Comparison of ENCODE assay signal across 1 cellular context in the genomic region with DNA sequence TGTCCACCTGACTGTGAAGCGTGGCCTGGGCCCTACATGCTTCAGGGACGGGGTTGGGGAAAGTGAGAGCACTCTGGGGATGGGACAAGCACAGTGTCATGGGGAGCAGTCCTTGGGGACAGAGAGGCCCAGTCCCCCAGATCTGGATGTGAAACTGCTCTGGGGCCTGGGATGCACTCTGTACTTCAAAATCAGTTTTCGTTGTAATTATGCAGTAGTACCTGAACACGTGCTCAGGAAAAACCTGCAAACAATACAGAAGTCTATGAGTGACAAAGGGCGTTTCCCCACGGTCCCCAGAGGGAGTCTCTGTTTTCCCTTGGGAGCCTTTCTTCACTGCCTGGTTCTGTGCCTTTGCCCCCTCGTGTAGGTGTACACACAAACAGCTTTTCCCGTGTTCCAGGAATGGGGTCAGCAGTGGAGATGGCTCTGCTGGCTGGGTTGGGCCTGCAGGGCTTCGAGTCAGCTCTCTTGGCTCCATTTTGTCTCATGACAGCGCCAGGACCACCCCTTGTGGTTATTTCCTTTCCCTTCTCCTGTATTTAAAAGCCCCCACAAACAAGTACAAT.
TF ChIP-seq lines count a peak whose summit lies in the region.

No MANE protein-coding gene starts in this region.

TF ChIP-seq in GM12878, 131 proteins besides CTCF, POLR2A, EP300 and RAD21 (continued from another document and continues in another):
- TF ChIP-seq, protein P1, sequence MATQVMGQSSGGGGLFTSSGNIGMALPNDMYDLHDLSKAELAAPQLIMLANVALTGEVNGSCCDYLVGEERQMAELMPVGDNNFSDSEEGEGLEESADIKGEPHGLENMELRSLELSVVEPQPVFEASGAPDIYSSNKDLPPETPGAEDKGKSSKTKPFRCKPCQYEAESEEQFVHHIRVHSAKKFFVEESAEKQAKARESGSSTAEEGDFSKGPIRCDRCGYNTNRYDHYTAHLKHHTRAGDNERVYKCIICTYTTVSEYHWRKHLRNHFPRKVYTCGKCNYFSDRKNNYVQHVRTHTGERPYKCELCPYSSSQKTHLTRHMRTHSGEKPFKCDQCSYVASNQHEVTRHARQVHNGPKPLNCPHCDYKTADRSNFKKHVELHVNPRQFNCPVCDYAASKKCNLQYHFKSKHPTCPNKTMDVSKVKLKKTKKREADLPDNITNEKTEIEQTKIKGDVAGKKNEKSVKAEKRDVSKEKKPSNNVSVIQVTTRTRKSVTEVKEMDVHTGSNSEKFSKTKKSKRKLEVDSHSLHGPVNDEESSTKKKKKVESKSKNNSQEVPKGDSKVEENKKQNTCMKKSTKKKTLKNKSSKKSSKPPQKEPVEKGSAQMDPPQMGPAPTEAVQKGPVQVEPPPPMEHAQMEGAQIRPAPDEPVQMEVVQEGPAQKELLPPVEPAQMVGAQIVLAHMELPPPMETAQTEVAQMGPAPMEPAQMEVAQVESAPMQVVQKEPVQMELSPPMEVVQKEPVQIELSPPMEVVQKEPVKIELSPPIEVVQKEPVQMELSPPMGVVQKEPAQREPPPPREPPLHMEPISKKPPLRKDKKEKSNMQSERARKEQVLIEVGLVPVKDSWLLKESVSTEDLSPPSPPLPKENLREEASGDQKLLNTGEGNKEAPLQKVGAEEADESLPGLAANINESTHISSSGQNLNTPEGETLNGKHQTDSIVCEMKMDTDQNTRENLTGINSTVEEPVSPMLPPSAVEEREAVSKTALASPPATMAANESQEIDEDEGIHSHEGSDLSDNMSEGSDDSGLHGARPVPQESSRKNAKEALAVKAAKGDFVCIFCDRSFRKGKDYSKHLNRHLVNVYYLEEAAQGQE (IDR thresholded peaks at IDR 0.05; ENCODE audit: low read depth, low read length) = no peak
- no peak for TF ChIP-seq ZNF274 (IDR thresholded peaks at IDR 0.05; ENCODE audit: insufficient read depth, insufficient read length)
- TF ChIP-seq, protein P2, sequence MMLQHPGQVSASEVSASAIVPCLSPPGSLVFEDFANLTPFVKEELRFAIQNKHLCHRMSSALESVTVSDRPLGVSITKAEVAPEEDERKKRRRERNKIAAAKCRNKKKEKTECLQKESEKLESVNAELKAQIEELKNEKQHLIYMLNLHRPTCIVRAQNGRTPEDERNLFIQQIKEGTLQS (IDR thresholded peaks at IDR 0.05; ENCODE audit: borderline replicate concordance, extremely low read depth, low read depth, low read length) = no peak
- no peak for TF ChIP-seq EGR1 (IDR thresholded peaks at IDR 0.05; ENCODE audit: borderline replicate concordance in 1 of 2, low read depth in 2 of 2, low read length in 2 of 2)
- peak; percentile 33; the same call in 1 of the 2 replicates for TF ChIP-seq SPI1 (IDR thresholded peaks at IDR 0.05; ENCODE audit: borderline replicate concordance, insufficient read depth, low read depth, low read length)
- TF ChIP-seq SMAD1 (IDR thresholded peaks at IDR 0.05; ENCODE audit: low read depth, partially characterized antibody) = peak; percentile 80
- no peak; the same call in 1 of the 2 replicates for TF ChIP-seq DPF2 (IDR thresholded peaks at IDR 0.05)
- TF ChIP-seq NR2C2 (IDR thresholded peaks at IDR 0.05; ENCODE audit: borderline replicate concordance, control insufficient read depth, insufficient read length, low read depth) = no peak
- TF ChIP-seq STAT3 (IDR thresholded peaks at IDR 0.05; ENCODE audit: low read depth, low read length) = no peak
- 0 out of 2 replicates have a peak, but pooled peaks have one; percentile 14 for TF ChIP-seq CBFB (IDR thresholded peaks at IDR 0.05; ENCODE audit: low read depth)
- TF ChIP-seq PAX5 (IDR thresholded peaks at IDR 0.05; ENCODE audit: borderline replicate concordance, low read depth, low read length) = peak; percentile 15; the same call in 1 of the 2 replicates
- TF ChIP-seq RCOR1 (conservative IDR thresholded peaks at IDR 0.05; ENCODE audit: low read depth, low read length) = no peak
- TF ChIP-seq RFX5 (IDR thresholded peaks at IDR 0.05; ENCODE audit: low read depth, low read length) = no peak
- TF ChIP-seq, protein P3, sequence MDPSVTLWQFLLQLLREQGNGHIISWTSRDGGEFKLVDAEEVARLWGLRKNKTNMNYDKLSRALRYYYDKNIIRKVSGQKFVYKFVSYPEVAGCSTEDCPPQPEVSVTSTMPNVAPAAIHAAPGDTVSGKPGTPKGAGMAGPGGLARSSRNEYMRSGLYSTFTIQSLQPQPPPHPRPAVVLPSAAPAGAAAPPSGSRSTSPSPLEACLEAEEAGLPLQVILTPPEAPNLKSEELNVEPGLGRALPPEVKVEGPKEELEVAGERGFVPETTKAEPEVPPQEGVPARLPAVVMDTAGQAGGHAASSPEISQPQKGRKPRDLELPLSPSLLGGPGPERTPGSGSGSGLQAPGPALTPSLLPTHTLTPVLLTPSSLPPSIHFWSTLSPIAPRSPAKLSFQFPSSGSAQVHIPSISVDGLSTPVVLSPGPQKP (IDR thresholded peaks at IDR 0.05; ENCODE audit: low read depth, low read length) = no peak
- TF ChIP-seq FOS (IDR thresholded peaks at IDR 0.05; ENCODE audit: borderline replicate concordance, extremely low read depth, insufficient read length) = no peak
- TF ChIP-seq, protein P4, sequence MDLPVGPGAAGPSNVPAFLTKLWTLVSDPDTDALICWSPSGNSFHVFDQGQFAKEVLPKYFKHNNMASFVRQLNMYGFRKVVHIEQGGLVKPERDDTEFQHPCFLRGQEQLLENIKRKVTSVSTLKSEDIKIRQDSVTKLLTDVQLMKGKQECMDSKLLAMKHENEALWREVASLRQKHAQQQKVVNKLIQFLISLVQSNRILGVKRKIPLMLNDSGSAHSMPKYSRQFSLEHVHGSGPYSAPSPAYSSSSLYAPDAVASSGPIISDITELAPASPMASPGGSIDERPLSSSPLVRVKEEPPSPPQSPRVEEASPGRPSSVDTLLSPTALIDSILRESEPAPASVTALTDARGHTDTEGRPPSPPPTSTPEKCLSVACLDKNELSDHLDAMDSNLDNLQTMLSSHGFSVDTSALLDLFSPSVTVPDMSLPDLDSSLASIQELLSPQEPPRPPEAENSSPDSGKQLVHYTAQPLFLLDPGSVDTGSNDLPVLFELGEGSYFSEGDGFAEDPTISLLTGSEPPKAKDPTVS (IDR thresholded peaks at IDR 0.05; ENCODE audit: low read depth, low read length) = no peak
- no peak for TF ChIP-seq CREB1 (IDR thresholded peaks at IDR 0.05; ENCODE audit: low read depth)
- no peak for TF ChIP-seq JUND (IDR thresholded peaks at IDR 0.05; ENCODE audit: low read depth, low read length)
- no peak for TF ChIP-seq SIN3A (IDR thresholded peaks at IDR 0.05; ENCODE audit: low read depth, low read length)
- TF ChIP-seq, protein P5, sequence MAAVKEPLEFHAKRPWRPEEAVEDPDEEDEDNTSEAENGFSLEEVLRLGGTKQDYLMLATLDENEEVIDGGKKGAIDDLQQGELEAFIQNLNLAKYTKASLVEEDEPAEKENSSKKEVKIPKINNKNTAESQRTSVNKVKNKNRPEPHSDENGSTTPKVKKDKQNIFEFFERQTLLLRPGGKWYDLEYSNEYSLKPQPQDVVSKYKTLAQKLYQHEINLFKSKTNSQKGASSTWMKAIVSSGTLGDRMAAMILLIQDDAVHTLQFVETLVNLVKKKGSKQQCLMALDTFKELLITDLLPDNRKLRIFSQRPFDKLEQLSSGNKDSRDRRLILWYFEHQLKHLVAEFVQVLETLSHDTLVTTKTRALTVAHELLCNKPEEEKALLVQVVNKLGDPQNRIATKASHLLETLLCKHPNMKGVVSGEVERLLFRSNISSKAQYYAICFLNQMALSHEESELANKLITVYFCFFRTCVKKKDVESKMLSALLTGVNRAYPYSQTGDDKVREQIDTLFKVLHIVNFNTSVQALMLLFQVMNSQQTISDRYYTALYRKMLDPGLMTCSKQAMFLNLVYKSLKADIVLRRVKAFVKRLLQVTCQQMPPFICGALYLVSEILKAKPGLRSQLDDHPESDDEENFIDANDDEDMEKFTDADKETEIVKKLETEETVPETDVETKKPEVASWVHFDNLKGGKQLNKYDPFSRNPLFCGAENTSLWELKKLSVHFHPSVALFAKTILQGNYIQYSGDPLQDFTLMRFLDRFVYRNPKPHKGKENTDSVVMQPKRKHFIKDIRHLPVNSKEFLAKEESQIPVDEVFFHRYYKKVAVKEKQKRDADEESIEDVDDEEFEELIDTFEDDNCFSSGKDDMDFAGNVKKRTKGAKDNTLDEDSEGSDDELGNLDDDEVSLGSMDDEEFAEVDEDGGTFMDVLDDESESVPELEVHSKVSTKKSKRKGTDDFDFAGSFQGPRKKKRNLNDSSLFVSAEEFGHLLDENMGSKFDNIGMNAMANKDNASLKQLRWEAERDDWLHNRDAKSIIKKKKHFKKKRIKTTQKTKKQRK (IDR thresholded peaks at IDR 0.05; ENCODE audit: low read depth, low read length) = no peak
- no peak for TF ChIP-seq PAX8 (IDR thresholded peaks at IDR 0.05)
- TF ChIP-seq MYC (IDR thresholded peaks at IDR 0.05; ENCODE audit: insufficient read depth, insufficient read length, insufficient replicate concordance, low read length, severe bottlenecking) = no peak
- TF ChIP-seq RBBP5 (conservative IDR thresholded peaks at IDR 0.05) = no peak
- TF ChIP-seq BRCA1 (IDR thresholded peaks at IDR 0.05; ENCODE audit: low read depth, low read length) = no peak
- TF ChIP-seq, protein P6, sequence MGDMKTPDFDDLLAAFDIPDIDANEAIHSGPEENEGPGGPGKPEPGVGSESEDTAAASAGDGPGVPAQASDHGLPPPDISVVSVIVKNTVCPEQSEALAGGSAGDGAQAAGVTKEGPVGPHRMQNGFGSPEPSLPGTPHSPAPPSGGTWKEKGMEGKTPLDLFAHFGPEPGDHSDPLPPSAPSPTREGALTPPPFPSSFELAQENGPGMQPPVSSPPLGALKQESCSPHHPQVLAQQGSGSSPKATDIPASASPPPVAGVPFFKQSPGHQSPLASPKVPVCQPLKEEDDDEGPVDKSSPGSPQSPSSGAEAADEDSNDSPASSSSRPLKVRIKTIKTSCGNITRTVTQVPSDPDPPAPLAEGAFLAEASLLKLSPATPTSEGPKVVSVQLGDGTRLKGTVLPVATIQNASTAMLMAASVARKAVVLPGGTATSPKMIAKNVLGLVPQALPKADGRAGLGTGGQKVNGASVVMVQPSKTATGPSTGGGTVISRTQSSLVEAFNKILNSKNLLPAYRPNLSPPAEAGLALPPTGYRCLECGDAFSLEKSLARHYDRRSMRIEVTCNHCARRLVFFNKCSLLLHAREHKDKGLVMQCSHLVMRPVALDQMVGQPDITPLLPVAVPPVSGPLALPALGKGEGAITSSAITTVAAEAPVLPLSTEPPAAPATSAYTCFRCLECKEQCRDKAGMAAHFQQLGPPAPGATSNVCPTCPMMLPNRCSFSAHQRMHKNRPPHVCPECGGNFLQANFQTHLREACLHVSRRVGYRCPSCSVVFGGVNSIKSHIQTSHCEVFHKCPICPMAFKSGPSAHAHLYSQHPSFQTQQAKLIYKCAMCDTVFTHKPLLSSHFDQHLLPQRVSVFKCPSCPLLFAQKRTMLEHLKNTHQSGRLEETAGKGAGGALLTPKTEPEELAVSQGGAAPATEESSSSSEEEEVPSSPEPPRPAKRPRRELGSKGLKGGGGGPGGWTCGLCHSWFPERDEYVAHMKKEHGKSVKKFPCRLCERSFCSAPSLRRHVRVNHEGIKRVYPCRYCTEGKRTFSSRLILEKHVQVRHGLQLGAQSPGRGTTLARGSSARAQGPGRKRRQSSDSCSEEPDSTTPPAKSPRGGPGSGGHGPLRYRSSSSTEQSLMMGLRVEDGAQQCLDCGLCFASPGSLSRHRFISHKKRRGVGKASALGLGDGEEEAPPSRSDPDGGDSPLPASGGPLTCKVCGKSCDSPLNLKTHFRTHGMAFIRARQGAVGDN (IDR thresholded peaks at IDR 0.05) = peak; percentile 99
- no peak for TF ChIP-seq JUNB (IDR thresholded peaks at IDR 0.05)
- TF ChIP-seq, protein P7, sequence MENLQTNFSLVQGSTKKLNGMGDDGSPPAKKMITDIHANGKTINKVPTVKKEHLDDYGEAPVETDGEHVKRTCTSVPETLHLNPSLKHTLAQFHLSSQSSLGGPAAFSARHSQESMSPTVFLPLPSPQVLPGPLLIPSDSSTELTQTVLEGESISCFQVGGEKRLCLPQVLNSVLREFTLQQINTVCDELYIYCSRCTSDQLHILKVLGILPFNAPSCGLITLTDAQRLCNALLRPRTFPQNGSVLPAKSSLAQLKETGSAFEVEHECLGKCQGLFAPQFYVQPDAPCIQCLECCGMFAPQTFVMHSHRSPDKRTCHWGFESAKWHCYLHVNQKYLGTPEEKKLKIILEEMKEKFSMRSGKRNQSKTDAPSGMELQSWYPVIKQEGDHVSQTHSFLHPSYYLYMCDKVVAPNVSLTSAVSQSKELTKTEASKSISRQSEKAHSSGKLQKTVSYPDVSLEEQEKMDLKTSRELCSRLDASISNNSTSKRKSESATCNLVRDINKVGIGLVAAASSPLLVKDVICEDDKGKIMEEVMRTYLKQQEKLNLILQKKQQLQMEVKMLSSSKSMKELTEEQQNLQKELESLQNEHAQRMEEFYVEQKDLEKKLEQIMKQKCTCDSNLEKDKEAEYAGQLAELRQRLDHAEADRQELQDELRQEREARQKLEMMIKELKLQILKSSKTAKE (IDR thresholded peaks at IDR 0.05; ENCODE audit: low read depth, poor library complexity, severe bottlenecking) = peak; percentile 79
- TF ChIP-seq BMI1 (IDR thresholded peaks at IDR 0.05; ENCODE audit: borderline replicate concordance) = no peak
- TF ChIP-seq, protein P8, sequence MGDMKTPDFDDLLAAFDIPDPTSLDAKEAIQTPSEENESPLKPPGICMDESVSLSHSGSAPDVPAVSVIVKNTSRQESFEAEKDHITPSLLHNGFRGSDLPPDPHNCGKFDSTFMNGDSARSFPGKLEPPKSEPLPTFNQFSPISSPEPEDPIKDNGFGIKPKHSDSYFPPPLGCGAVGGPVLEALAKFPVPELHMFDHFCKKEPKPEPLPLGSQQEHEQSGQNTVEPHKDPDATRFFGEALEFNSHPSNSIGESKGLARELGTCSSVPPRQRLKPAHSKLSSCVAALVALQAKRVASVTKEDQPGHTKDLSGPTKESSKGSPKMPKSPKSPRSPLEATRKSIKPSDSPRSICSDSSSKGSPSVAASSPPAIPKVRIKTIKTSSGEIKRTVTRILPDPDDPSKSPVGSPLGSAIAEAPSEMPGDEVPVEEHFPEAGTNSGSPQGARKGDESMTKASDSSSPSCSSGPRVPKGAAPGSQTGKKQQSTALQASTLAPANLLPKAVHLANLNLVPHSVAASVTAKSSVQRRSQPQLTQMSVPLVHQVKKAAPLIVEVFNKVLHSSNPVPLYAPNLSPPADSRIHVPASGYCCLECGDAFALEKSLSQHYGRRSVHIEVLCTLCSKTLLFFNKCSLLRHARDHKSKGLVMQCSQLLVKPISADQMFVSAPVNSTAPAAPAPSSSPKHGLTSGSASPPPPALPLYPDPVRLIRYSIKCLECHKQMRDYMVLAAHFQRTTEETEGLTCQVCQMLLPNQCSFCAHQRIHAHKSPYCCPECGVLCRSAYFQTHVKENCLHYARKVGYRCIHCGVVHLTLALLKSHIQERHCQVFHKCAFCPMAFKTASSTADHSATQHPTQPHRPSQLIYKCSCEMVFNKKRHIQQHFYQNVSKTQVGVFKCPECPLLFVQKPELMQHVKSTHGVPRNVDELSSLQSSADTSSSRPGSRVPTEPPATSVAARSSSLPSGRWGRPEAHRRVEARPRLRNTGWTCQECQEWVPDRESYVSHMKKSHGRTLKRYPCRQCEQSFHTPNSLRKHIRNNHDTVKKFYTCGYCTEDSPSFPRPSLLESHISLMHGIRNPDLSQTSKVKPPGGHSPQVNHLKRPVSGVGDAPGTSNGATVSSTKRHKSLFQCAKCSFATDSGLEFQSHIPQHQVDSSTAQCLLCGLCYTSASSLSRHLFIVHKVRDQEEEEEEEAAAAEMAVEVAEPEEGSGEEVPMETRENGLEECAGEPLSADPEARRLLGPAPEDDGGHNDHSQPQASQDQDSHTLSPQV (IDR thresholded peaks at IDR 0.05) = peak; percentile 94
- no peak for TF ChIP-seq NFIC (IDR thresholded peaks at IDR 0.05; ENCODE audit: low read depth, low read length)
- TF ChIP-seq ZZZ3 (IDR thresholded peaks at IDR 0.05; ENCODE audit: control insufficient read depth, insufficient read length, low read depth) = no peak
- peak; percentile 100 for TF ChIP-seq MEF2B (IDR thresholded peaks at IDR 0.05; ENCODE audit: partially characterized antibody, poor library complexity, severe bottlenecking)
